Comparison of ENCODE assay signal across 7 cellular contexts in genomic region chr9:131255731-131256197, GRCh38. TPM values are rescaled to one million over a fixed set of nuclear protein-coding genes. Genes with fewer than 3 reads are reported as not detected.
DNase-seq lines count a peak whose midpoint lies in the region; ATAC-seq and TF ChIP-seq lines count a peak whose summit lies in the region.

No MANE protein-coding gene starts in this region.

- TF ChIP-seq CTCF in H9 (conservative IDR thresholded peaks at IDR 0.05): no peak
- TF ChIP-seq CTCF in GM10266 (IDR thresholded peaks at IDR 0.05; ENCODE audit: control insufficient read depth, insufficient read depth, low read depth, missing control alignments): no peak
- no peak for TF ChIP-seq CTCF in GM10248 (IDR thresholded peaks at IDR 0.05; ENCODE audit: control extremely low read depth, extremely low read depth, low read depth, missing control alignments)

- H3K27ac Mint-ChIP-seq in H9 (peak overlapping the region in 2 of 3 experiments; percentile 86 to 97; a peak in 3 of 7 replicates), T-helper 17 cell (peak overlapping the region; percentile 99)
- peak overlapping the region; percentile 82 for H3K27ac Mint-ChIP-seq in stimulated activated naive B cell treated with anti-CD40 and anti-IgM and Interleukin-4, amounts not matched to agents 10 μg/mL and 1 μg/mL and 100 μg/mL, for 72 hours

- no peaks in the 10 kb centered on the region; the same call in 1 of the 2 replicates for H3K4me1 ChIP-seq in H9 (ENCODE audit: insufficient read depth, low read length)

- H2BK15ac ChIP-seq in H9 (ENCODE audit: low read depth, low read length): no peak overlapping the region

- intact Hi-C loops in left ventricle myocardium superior (cut with micrococcal nuclease): no loop called here

- H2BK120ac ChIP-seq in H9 (ENCODE audit: low read depth, low read length, poor library complexity, severe bottlenecking): no peak overlapping the region

- H2BK12ac ChIP-seq in H9 (ENCODE audit: insufficient read length, low read depth, low read length): no peak overlapping the region

- H3K27me3 Mint-ChIP-seq in H9 (ENCODE audit: low read depth): no peaks in the 10 kb centered on the region
- H3K27me3 Mint-ChIP-seq in T-helper 17 cell: no peaks in the 10 kb centered on the region
- no peaks in the 10 kb centered on the region for H3K27me3 Mint-ChIP-seq in stimulated activated naive B cell treated with anti-CD40 and anti-IgM and Interleukin-4, amounts not matched to agents 10 μg/mL and 1 μg/mL and 100 μg/mL, for 72 hours

- H3K4me3 Mint-ChIP-seq in H9: no peak overlapping the region; a peak in 1 of 5 replicates
- H3K4me3 Mint-ChIP-seq in T-helper 17 cell: peak overlapping the region; percentile 92
- peak overlapping the region; percentile 63 to 77 for H3K4me3 Mint-ChIP-seq in stimulated activated naive B cell treated with anti-CD40 and anti-IgM and Interleukin-4, amounts not matched to agents 10 μg/mL and 1 μg/mL and 100 μg/mL, for 72 hours

- H3K18ac ChIP-seq in H9 (ENCODE audit: insufficient read length, low read depth, low read length): no peak overlapping the region

- no peak overlapping the region for H3K23ac ChIP-seq in H9 (ENCODE audit: insufficient read length, low read depth, low read length)

- H3K9me3 ChIP-seq in H9 (ENCODE audit: control insufficient read depth, low read depth, low read length): no peaks in the 10 kb centered on the region
- no peaks in the 10 kb centered on the region for H3K9me3 ChIP-seq in T-helper 17 cell (ENCODE audit: control insufficient read depth, low read length, poor library complexity, severe bottlenecking)

- no peaks in the 10 kb centered on the region for H3K79me1 ChIP-seq in H9 (ENCODE audit: insufficient read depth, low read depth, low read length, poor library complexity, severe bottlenecking)

- H3K4ac ChIP-seq in H9 (ENCODE audit: low read depth, low read length): no peak overlapping the region

- no CpG with 5 or more reads among the region's 7 CpGs for WGBS in H9 (ENCODE audit: extremely low coverage, insufficient read length, low lambda C conversion rate)

- no peak overlapping the region for H2BK20ac ChIP-seq in H9 (ENCODE audit: low read depth, low read length, poor library complexity, severe bottlenecking)

- H3K14ac ChIP-seq in H9 (ENCODE audit: insufficient read depth, low read length): no peak overlapping the region

- ATAC-seq in T-helper 17 cell (no peak), left ventricle myocardium superior (peak; percentile 2)
- ATAC-seq in stimulated activated naive B cell treated with anti-CD40 and anti-IgM and Interleukin-4, amounts not matched to agents 10 μg/mL and 1 μg/mL and 100 μg/mL, for 72 hours (replicated peaks): no peak

- DNase-seq in H9 (no peak), T-helper 17 cell (no peak), left ventricle myocardium superior (peak; percentile 37), GM10266 (ENCODE audit: extremely low spot score) (no peak), GM10248 (ENCODE audit: extremely low spot score) (no peak)
- DNase-seq in stimulated activated naive B cell treated with anti-CD40 and anti-IgM and Interleukin-4, amounts not matched to agents 10 μg/mL and 1 μg/mL and 100 μg/mL, for 72 hours: no peak
- no peak for DNase-seq in stimulated activated CD4-positive, alpha-beta T cell treated with anti-CD3 and anti-CD28 coated beads, Interleukin-12 subunit alpha, Interleukin-12 subunit beta, amount 100 ng/mL, for 4 hours

- no peak overlapping the region for H2AFZ ChIP-seq in H9 (ENCODE audit: low read length)

- no peak overlapping the region for H3K9ac ChIP-seq in H9 (ENCODE audit: extremely low read depth, insufficient read length, low read length)

- H4K91ac ChIP-seq in H9 (ENCODE audit: insufficient read length, low read depth, low read length): no peak overlapping the region

- no peak overlapping the region for H3K56ac ChIP-seq in H9 (ENCODE audit: insufficient read length, low read depth, low read length)

- no peaks in the 10 kb centered on the region for H4K20me1 ChIP-seq in H9 (ENCODE audit: control insufficient read depth, insufficient read depth, insufficient read length)

- no peaks in the 10 kb centered on the region for H3K27me3 ChIP-seq in H9 (ENCODE audit: insufficient read depth, low read length)

- H3K4me2 ChIP-seq in H9 (ENCODE audit: insufficient read depth, insufficient read length, low read length): no peak overlapping the region

- no peak overlapping the region for H4K8ac ChIP-seq in H9 (replicated peaks; ENCODE audit: insufficient read length, low read depth, low read length)

- H3K27ac ChIP-seq in H9 (ENCODE audit: insufficient read length, low read depth, low read length): no peak overlapping the region

- peaks cover 11 to 31% of the 10 kb centered on the region in 2 experiments for H3K4me1 Mint-ChIP-seq in H9
- H3K4me1 Mint-ChIP-seq in T-helper 17 cell: peaks cover 31% of the 10 kb centered on the region
- H3K4me1 Mint-ChIP-seq in stimulated activated naive B cell treated with anti-CD40 and anti-IgM and Interleukin-4, amounts not matched to agents 10 μg/mL and 1 μg/mL and 100 μg/mL, for 72 hours: peaks cover 29 to 54% of the 10 kb centered on the region in 2 donors

- POLR2A ChIA-PET in GM10248 (lab: Yijun Ruan, JAX): interaction anchor here (0.8 to 1.3 kb wide), 2 partner anchors 14 to 22 kb away, joined by 3 read pairs; no protein-coding TSS in a partner anchor

- H3K36me3 Mint-ChIP-seq in H9 (ENCODE audit: insufficient read depth in 1 of 3, low read depth in 3 of 3) (peaks cover 0 to under 1% (median 0%) of the 10 kb centered on the region in 3 experiments; a peak in 3 of 7 replicates), T-helper 17 cell (ENCODE audit: low read depth) (no peaks in the 10 kb centered on the region)
- H3K36me3 Mint-ChIP-seq in stimulated activated naive B cell treated with anti-CD40 and anti-IgM and Interleukin-4, amounts not matched to agents 10 μg/mL and 1 μg/mL and 100 μg/mL, for 72 hours: peaks cover 15 to 19% of the 10 kb centered on the region in 2 donors

- CTCF ChIA-PET in GM10248 (lab: Yijun Ruan, JAX): interaction anchor here (1.0 to 5.4 kb wide), 5 partner anchors 12 to 76 kb away, joined by 3 to 29 read pairs (median 4); no protein-coding TSS in a partner anchor

- H2AK5ac ChIP-seq in H9 (ENCODE audit: insufficient read length, low read length): no peak overlapping the region

- H3K79me2 ChIP-seq in H9 (ENCODE audit: insufficient read depth, low read length): no peaks in the 10 kb centered on the region

- no peak overlapping the region for H3T11ph ChIP-seq in H9 (ENCODE audit: low read length)

- H2BK5ac ChIP-seq in H9 (ENCODE audit: insufficient read length, low read length): no peak overlapping the region

- peaks cover 5% of the 10 kb centered on the region for H3K23me2 ChIP-seq in H9 (ENCODE audit: insufficient read length, low read depth, low read length, poor library complexity, severe bottlenecking)

- H4K5ac ChIP-seq in H9 (ENCODE audit: insufficient read length, low read depth, low read length): no peak overlapping the region

- H3K9me3 Mint-ChIP-seq in H9: no peaks in the 10 kb centered on the region
- H3K9me3 Mint-ChIP-seq in stimulated activated naive B cell treated with anti-CD40 and anti-IgM and Interleukin-4, amounts not matched to agents 10 μg/mL and 1 μg/mL and 100 μg/mL, for 72 hours: no peaks in the 10 kb centered on the region

RNA-seq across cellular contexts. Expression of gene FAM78A, which starts 20.5 kb away (rescaled TPM):
- total RNA-seq in H9 (2021) (1.9 and 2.1 TPM in 2 replicates), T-helper 17 cell (10 to 100 TPM; 59.5 to 60.4 TPM), left ventricle myocardium superior (69.1 TPM)

RNA-seq across cellular contexts. Expression of gene PLPP7, which starts 33.8 kb away (rescaled TPM):
- 1.9 and 2.4 TPM in 2 replicates for total RNA-seq in H9 (2021)
- total RNA-seq in T-helper 17 cell: under 1 TPM in 1 of 2 donors, not detected in 1; 0.17 TPM
- total RNA-seq in left ventricle myocardium superior: 127 TPM

Comparison
In these comparisons a context has a peak if more than half of its experiments do, and no peak if none do; other contexts are left out.
1. H3K4me3 Mint-ChIP-seq: peak in T-helper 17 cell (single experiment) and stimulated activated naive B cell treated with anti-CD40 and anti-IgM and Interleukin-4, amounts not matched to agents 10 μg/mL and 1 μg/mL and 100 μg/mL, for 72 hours (2 of 2); none in H9 (0 of 2).
2. RNA of gene FAM78A, which starts 20.5 kb away (total RNA-seq): 69.1 TPM in left ventricle myocardium superior (single experiment) and 59.5 to 60.4 TPM in T-helper 17 cell; 1.9 to 2.1 TPM in H9; every median in the first group is over 10 times any median in the second.
3. RNA of gene PLPP7, which starts 33.8 kb away (total RNA-seq): 127 TPM in left ventricle myocardium superior (single experiment); 1.9 to 2.4 TPM in H9 and 0.17 TPM in T-helper 17 cell; every median in the first group is over 10 times any median in the second.
4. Peak in every context shown above with its lines, with median percentiles within 50 percentile points of each other: H3K27ac Mint-ChIP-seq.